Comparison of ENCODE assay signal across 10 cellular contexts in the genomic region with DNA sequence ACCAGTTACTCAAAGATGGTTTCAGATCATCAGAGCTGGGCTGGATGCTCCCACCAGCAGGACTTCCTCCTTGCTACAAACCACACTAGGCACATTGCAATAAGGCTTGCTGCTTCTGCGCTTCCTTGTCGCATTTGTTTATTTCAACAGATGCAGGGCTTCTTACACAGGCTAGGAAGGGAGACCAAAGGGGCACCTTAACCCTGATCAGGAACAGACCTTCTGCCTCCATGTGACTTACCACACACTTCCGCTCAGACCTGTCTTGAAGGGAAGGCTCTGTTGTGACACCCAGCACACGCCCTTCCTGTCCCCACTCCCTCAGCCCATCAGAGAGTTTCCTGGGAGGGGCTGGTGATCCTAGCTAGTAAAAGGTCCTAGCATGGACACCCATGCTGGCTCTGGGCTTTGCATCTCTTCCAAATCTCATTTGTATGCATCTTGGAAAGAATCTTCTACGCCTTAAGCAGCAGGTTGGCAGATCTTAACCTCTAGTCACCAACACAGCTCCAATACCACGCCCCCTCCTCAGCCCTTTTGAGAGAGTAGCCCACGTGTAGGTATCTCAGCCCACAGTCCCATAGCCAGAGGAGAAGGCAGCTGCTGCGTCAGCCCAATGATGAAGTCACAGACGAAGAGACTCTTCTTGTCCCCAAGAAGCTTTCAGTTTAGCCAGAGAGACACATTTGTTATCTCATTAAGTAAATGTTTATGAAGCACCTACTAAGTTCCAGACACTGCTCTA. TPM values are rescaled to one million over a fixed set of nuclear protein-coding genes. Genes with fewer than 3 reads are reported as not detected.
DNase-seq lines count a peak whose midpoint lies in the region; ATAC-seq and TF ChIP-seq lines count a peak whose summit lies in the region.
"Had no signal": no experiment of that assay in that cellular context is flagged by ENCODE, and none has a peak within 500 bp of the region (broad histone marks: within the 10 kb centered on the region; RNA-seq: fewer than 3 reads in every experiment).

No MANE protein-coding gene starts in this region.

- H4K91ac ChIP-seq in mesenchymal stem cell (ENCODE audit: low read length): no peak overlapping the region

- H3K4me3 ChIP-seq in NB4 (ENCODE audit: low read depth, low read length): no peak overlapping the region
- no peak overlapping the region for H3K4me3 ChIP-seq in muscle layer of colon (ENCODE audit: low read depth in 1 of 2, low read length in 2 of 2)
- no peak overlapping the region for H3K4me3 ChIP-seq in mesenchymal stem cell (ENCODE audit: insufficient read depth in 1 of 2, low read depth in 1 of 2, low read length in 2 of 2)

- no peak overlapping the region for H4K8ac ChIP-seq in mesenchymal stem cell (ENCODE audit: low read length)

- H3K4me1 Mint-ChIP-seq in CD14-positive monocyte: peaks cover 68% of the 10 kb centered on the region

- H2BK5ac ChIP-seq in mesenchymal stem cell (ENCODE audit: low read depth, low read length, poor library complexity, severe bottlenecking): no peak overlapping the region

- H3K18ac ChIP-seq in mesenchymal stem cell (ENCODE audit: low read depth in 1 of 2, low read length in 2 of 2): peak overlapping the region in 1 of 2 experiments; percentile 18

- H3K9me3 Mint-ChIP-seq in CD14-positive monocyte: peaks cover 0 to 11% (median 7%) of the 10 kb centered on the region in 7 donors

- no peak for TF ChIP-seq CTCF in CD14-positive monocyte (IDR thresholded peaks at IDR 0.05)
- no peak for TF ChIP-seq CTCF in NB4 (IDR thresholded peaks at IDR 0.05; ENCODE audit: low read depth, low read length)

- H2BK120ac ChIP-seq in mesenchymal stem cell (ENCODE audit: low read depth, low read length): no peak overlapping the region

- no peak for TF ChIP-seq POLR2A in NB4 (IDR thresholded peaks at IDR 0.05; ENCODE audit: extremely low read depth, insufficient read length)

- H3K27ac ChIP-seq in muscle layer of colon (ENCODE audit: low read depth, low read length) (peak overlapping the region; percentile 1), mesenchymal stem cell (ENCODE audit: low read length, poor library complexity, severe bottlenecking) (no peak overlapping the region)
- H3K27ac ChIP-seq: C4-2B, KMS-11 had no signal

- H3K4me1 ChIP-seq in muscle layer of colon (ENCODE audit: insufficient read depth, low read length): peaks cover 36% of the 10 kb centered on the region
- peaks cover 9% of the 10 kb centered on the region for H3K4me1 ChIP-seq in mesenchymal stem cell (ENCODE audit: control insufficient read depth, insufficient read depth, low read depth, low read length)

- H3K27me3 Mint-ChIP-seq in CD14-positive monocyte (ENCODE audit: low read depth in 3 of 3): peaks cover 0 to 3% (median 2%) of the 10 kb centered on the region in 3 donors

- intact Hi-C loops in CD14-positive monocyte (cut with micrococcal nuclease): loop anchor here (2.0 to 10.0 kb wide), 4 partner anchors 21 to 53 kb away; a partner anchor contains a TSS

- H3K27ac Mint-ChIP-seq in CD14-positive monocyte: peak overlapping the region; percentile 97 to 100 (median 98)

- no peak for ATAC-seq in HG03469 (IDR thresholded peaks at IDR 0.05; ENCODE audit: unreplicated experiment)
- no peak for ATAC-seq in HG03039 (IDR thresholded peaks at IDR 0.05; ENCODE audit: unreplicated experiment)
- no peak for ATAC-seq in HG03045 (IDR thresholded peaks at IDR 0.05; ENCODE audit: unreplicated experiment)

- DNase-seq in CD14-positive monocyte (ENCODE audit: low spot score): peak; percentile 94
- peak; percentile 96 for DNase-seq in NB4 (ENCODE audit: low read depth)
- DNase-seq in activated T-cell treated with anti-CD3 and anti-CD28 coated beads, Interleukin-2, amount 50 U/mL, for 1 hour: peak; percentile 47
- DNase-seq in mesenchymal stem cell: no peak

- no peak overlapping the region for H2BK12ac ChIP-seq in mesenchymal stem cell (ENCODE audit: low read length in 2 of 2)

- H2BK15ac ChIP-seq in mesenchymal stem cell (ENCODE audit: low read depth, poor library complexity, severe bottlenecking): no peak overlapping the region

- no peak overlapping the region for H2AK5ac ChIP-seq in mesenchymal stem cell (ENCODE audit: low read length, severe bottlenecking)

- no peak overlapping the region for H3K4ac ChIP-seq in mesenchymal stem cell (ENCODE audit: low read depth in 1 of 2, low read length in 2 of 2)

- H3K36me3 Mint-ChIP-seq in CD14-positive monocyte: peaks cover 37 to 42% of the 10 kb centered on the region in 2 donors

- H3K9me3 ChIP-seq in muscle layer of colon (ENCODE audit: low read length) (no peaks in the 10 kb centered on the region), mesenchymal stem cell (ENCODE audit: control insufficient read depth, low read length) (no peaks in the 10 kb centered on the region)

- peaks cover 38% of the 10 kb centered on the region for H3K79me1 ChIP-seq in mesenchymal stem cell (replicated peaks; ENCODE audit: low read length, poor library complexity, severe bottlenecking)

- H3K4me3 Mint-ChIP-seq in CD14-positive monocyte: peak overlapping the region; percentile 54 to 84

- no peak overlapping the region for H3K9ac ChIP-seq in muscle layer of colon (ENCODE audit: low read length)
- no peak overlapping the region for H3K9ac ChIP-seq in mesenchymal stem cell (ENCODE audit: low read length)
- H3K9ac ChIP-seq: KMS-11 had no signal

- H2AFZ ChIP-seq in mesenchymal stem cell (ENCODE audit: low read depth, low read length): no peak overlapping the region

- 89% methylated on average over 8 of the region's 9 CpGs for WGBS in mesenchymal stem cell

- peak overlapping the region in 1 of 2 experiments; percentile 18 for H3K14ac ChIP-seq in mesenchymal stem cell (ENCODE audit: low read length in 2 of 2)

- H3K27me3 ChIP-seq in muscle layer of colon (ENCODE audit: control insufficient read depth in 1 of 2, insufficient read depth in 2 of 2, low read length in 2 of 2) (no peaks in the 10 kb centered on the region), mesenchymal stem cell (ENCODE audit: control insufficient read depth in 1 of 2, insufficient read depth in 1 of 2, low read length in 2 of 2) (no peaks in the 10 kb centered on the region)

- no peak overlapping the region for H3K23ac ChIP-seq in mesenchymal stem cell (ENCODE audit: low read length in 2 of 2)

- no peak overlapping the region for H3K4me2 ChIP-seq in mesenchymal stem cell (ENCODE audit: low read length, poor library complexity, severe bottlenecking)
- H3K4me2 ChIP-seq: KMS-11 had no signal

- peaks cover 84% of the 10 kb centered on the region for H3K36me3 ChIP-seq in muscle layer of colon (ENCODE audit: insufficient read depth, low read length)
- H3K36me3 ChIP-seq in mesenchymal stem cell (ENCODE audit: control insufficient read depth in 1 of 2, insufficient read depth in 2 of 2, low read depth in 1 of 2, low read length in 2 of 2): peaks cover 39 to 76% of the 10 kb centered on the region in 2 experiments

RNA-seq across cellular contexts. Expression of a gene that starts 47.1 kb away (rescaled TPM):
- polyA plus RNA-seq in CD14-positive monocyte: 1 to 10 TPM; 2.1 to 5.8 TPM
- 67.9 TPM for polyA plus RNA-seq in mesenchymal stem cell (2013, experiment 1 of 2)
- polyA plus RNA-seq in mesenchymal stem cell (2013, experiment 2 of 2): 64.2 TPM
